In the genomic region with DNA sequence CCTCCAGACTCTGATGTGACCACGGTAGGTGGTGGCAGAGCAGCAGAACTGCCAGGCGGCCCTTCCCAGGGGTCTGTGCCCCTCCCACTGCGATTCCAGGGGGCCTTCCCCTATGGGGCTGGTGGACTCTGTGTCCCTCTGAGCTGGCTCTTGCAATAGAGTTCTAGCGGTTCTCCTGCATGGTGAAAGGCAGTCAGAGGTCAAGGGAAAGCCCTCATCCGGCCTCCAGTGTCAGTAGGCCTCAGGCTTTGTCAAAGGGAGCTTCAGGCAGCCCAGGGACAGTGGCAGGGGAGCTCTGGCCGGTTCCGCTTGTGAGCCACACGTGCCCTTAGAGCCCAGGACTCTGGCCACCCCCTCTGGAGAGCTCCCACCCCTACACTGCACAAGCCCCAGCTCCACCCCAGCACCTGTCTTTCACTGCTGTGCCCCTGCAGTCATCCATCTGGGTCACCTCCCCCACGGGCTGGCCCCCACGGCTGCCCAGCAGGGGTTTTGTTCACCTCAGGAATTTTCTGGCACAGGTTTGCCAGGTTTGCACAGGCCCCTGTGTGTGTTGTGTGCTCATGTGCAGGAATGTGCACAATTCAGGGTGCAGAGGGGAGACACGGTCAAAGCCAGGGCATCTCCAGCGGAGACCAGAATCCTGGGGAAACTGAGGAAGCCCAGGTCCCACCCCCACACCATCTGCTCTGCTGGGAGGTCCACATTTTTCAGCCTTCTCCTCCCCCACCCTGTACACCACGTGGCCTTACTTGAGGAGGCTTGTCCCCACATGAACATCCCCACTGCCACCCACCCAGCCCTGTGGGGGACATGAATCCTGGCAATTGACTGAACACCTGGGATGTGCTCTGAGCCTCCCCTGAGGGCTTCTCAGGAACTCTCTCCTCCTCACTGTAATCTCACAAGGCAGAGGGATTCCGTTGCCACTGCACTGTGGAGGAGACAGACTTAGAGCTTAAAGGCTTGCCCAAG, we compare ENCODE assay signal across 1 cellular context.
TF ChIP-seq lines count a peak whose summit lies in the region.

No MANE protein-coding gene starts in this region.

TF ChIP-seq in H1, 55 proteins besides CTCF, POLR2A, EP300 and RAD21:
- TF ChIP-seq CTBP2 (IDR thresholded peaks at IDR 0.05; ENCODE audit: borderline replicate concordance, insufficient read depth, insufficient read length, low read length): no peak
- TF ChIP-seq TEAD4 (IDR thresholded peaks at IDR 0.05; ENCODE audit: low read depth, low read length): no peak
- TF ChIP-seq TCF12 (IDR thresholded peaks at IDR 0.05; ENCODE audit: low read depth, low read length): no peak
- TF ChIP-seq, protein P1, sequence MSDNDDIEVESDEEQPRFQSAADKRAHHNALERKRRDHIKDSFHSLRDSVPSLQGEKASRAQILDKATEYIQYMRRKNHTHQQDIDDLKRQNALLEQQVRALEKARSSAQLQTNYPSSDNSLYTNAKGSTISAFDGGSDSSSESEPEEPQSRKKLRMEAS (IDR thresholded peaks at IDR 0.05): no peak
- no peak for TF ChIP-seq SIN3A (conservative IDR thresholded peaks at IDR 0.05 in 1 of 2, IDR thresholded peaks at IDR 0.05 in 1 of 2; ENCODE audit: low read depth in 1 of 2, low read length in 2 of 2)
- TF ChIP-seq SP2 (IDR thresholded peaks at IDR 0.05; ENCODE audit: low read length): no peak
- no peak for TF ChIP-seq POLR2AphosphoS5 (IDR thresholded peaks at IDR 0.05; ENCODE audit: low read depth, low read length)
- TF ChIP-seq KDM4A (IDR thresholded peaks at IDR 0.05; ENCODE audit: low read depth, low read length, severe bottlenecking): no peak
